In the genomic region with DNA sequence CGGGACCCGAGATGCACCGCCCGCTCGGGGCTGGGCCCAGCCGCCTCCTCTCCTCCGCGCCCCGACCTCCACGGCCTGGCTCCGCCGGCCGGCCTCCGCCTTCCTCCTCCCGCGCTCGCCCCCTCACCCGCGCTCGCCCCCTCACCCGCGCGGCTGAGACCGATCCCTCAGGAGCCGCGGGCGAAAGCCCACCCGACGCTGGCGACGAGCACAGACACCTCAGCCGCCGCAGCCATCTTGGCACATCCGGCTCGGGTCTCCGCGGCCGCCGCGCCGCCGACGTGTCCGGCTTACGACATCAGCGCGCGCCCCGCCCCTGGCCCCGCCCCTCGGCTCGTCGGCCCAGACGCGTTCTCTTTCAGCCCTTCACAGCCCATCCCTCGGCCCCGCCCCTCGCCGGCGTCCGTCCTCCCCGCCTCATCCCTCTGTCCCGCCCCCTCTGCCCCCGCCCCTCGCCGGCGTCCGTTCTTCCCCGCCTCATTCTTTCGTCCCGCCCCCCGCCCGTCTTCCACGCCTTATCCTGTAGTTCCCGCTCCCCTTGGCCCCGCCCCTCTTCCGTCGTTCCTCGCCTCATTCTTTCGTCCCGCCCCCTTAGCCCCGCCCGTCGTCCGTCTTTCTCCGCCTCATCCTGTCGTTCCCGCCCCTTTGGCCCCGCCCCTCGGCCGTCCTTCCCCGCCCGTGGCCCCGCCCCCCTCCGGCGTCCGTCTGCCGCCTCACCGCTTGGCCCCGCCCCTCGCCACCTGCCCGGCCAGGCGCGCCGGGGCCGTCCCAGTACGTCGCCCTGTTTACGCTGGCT, we compare ENCODE assay signal across 8 cellular contexts. TPM values are rescaled to one million over a fixed set of nuclear protein-coding genes. Genes with fewer than 3 reads are reported as not detected.
DNase-seq lines count a peak whose midpoint lies in the region; ATAC-seq, FAIRE-seq and TF ChIP-seq lines count a peak whose summit lies in the region.

Gene SEC16A, minus strand, starts transcription at position 248 of the 796 bp plus-strand sequence. CDS start 5,425 bp downstream, outside the sequence.

- no peaks in the 10 kb centered on the region for H3K9me3 ChIP-seq in right cardiac atrium (ENCODE audit: control insufficient read depth, low read length)

- peak; percentile 77 for FAIRE-seq in urothelium cell line (lab: Jason Lieb, UNC)

- under 1% methylated on average over 109 of the region's 109 CpGs for WGBS in right cardiac atrium

- intact Hi-C loops in T-helper 2 cell treated with Interferon-gamma antibody and Interleukin-4, amounts not matched to agents 100 ng/mL and 5 ng/mL, for 36 hours (cut with micrococcal nuclease): loop anchor here (1.0 to 2.0 kb wide), 9 partner anchors 44 to 509 kb away; partner anchors contain the start of genes DNLZ, ENTR1, INPP5E and NOTCH1
- intact Hi-C loops in right cardiac atrium (cut with DNase I): no loop called here

- H3K4me1 ChIP-seq in right cardiac atrium (ENCODE audit: control insufficient read depth, insufficient read depth, low read length): peaks cover 4% of the 10 kb centered on the region

- H3K4me3 ChIP-seq in right cardiac atrium (ENCODE audit: low read length): peak within 1 kb of the TSS; percentile 73

- DNase-seq in NCI-H1930 (lab: John Stamatoyannopoulos, UW): peak; percentile 97
- DNase-seq in anterior cingulate cortex (lab: John Stamatoyannopoulos, UW): peak; percentile 92 to 100 (median 100)
- DNase-seq in right cardiac atrium: peak; percentile 100
- peak; percentile 89 for DNase-seq in pulmonary artery endothelial cell (ENCODE audit: low read depth, low spot score)
- peak; percentile 98 for DNase-seq in urothelium cell line (ENCODE audit: low spot score)

- TF ChIP-seq POLR2A in GM18505 (IDR thresholded peaks at IDR 0.05; ENCODE audit: borderline replicate concordance, extremely low read depth, insufficient read depth, insufficient read length): peak; percentile 90

- no peaks in the 10 kb centered on the region for H3K27me3 ChIP-seq in right cardiac atrium (ENCODE audit: control insufficient read depth, insufficient read depth)

- ATAC-seq in GM18505 (IDR thresholded peaks at IDR 0.05; ENCODE audit: unreplicated experiment) (peak; percentile 54), HG02973 (IDR thresholded peaks at IDR 0.05; ENCODE audit: unreplicated experiment) (peak; percentile 50), right cardiac atrium (peak; percentile 84 to 89)

- peak within 1 kb of the TSS; percentile 92 for H3K27ac ChIP-seq in right cardiac atrium (ENCODE audit: low read length)

RNA-seq across cellular contexts. Expression of gene SEC16A, which starts in this region (rescaled TPM):
- total RNA-seq in T-helper 2 cell treated with Interferon-gamma antibody and Interleukin-4, amounts not matched to agents 100 ng/mL and 5 ng/mL, for 36 hours: 71.0 and 72.5 TPM in 2 replicates
- total RNA-seq in right cardiac atrium (10 to 100 TPM; 24.2 to 35.3 (median 28.6) TPM), pulmonary artery endothelial cell (18.8 and 19.9 TPM in 2 replicates)
- 23.1 TPM for polyA plus RNA-seq in right cardiac atrium

Comparison
In these comparisons a context has a peak if more than half of its experiments do, and no peak if none do; other contexts are left out.
1. Peak in every context shown above with its lines: DNase-seq, ATAC-seq, H3K4me3 ChIP-seq and H3K27ac ChIP-seq.